In genomic region chr3:99846472-99846871, GRCh38 we compare ENCODE assay signal across 1 cellular context.
TF ChIP-seq lines count a peak whose summit lies in the region.

No MANE protein-coding gene starts in this region.

TF ChIP-seq in K562, 482 proteins besides CTCF, POLR2A, EP300 and RAD21 (continued from another document):
- TF ChIP-seq, protein P1, sequence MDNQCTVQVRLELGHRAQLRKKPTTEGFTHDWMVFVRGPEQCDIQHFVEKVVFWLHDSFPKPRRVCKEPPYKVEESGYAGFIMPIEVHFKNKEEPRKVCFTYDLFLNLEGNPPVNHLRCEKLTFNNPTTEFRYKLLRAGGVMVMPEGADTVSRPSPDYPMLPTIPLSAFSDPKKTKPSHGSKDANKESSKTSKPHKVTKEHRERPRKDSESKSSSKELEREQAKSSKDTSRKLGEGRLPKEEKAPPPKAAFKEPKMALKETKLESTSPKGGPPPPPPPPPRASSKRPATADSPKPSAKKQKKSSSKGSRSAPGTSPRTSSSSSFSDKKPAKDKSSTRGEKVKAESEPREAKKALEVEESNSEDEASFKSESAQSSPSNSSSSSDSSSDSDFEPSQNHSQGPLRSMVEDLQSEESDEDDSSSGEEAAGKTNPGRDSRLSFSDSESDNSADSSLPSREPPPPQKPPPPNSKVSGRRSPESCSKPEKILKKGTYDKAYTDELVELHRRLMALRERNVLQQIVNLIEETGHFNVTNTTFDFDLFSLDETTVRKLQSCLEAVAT (IDR thresholded peaks at IDR 0.05): no peak
- no peak for TF ChIP-seq ZFP91 (CRISPR knock-in tag; IDR thresholded peaks at IDR 0.05)
- TF ChIP-seq SMARCB1 (IDR thresholded peaks at IDR 0.05; ENCODE audit: insufficient read length, low read depth): no peak
- peak; percentile 91 for TF ChIP-seq FOXJ2 (tag; IDR thresholded peaks at IDR 0.05)
- peak; percentile 1 for TF ChIP-seq MEIS2 (IDR thresholded peaks at IDR 0.05; ENCODE audit: partially characterized antibody)
- TF ChIP-seq CEBPB (tag; IDR thresholded peaks at IDR 0.05): peak; percentile 48; the same call in 1 of the 2 replicates
- no peak for TF ChIP-seq FOXO4 (CRISPR knock-in tag; IDR thresholded peaks at IDR 0.05)
- no peak for TF ChIP-seq ELK1 (CRISPR knock-in tag; IDR thresholded peaks at IDR 0.05)
- peak; percentile 36; the same call in 1 of the 2 replicates for TF ChIP-seq RFX1 (IDR thresholded peaks at IDR 0.05)
- TF ChIP-seq ZNF764 (CRISPR knock-in tag; IDR thresholded peaks at IDR 0.05; ENCODE audit: low read depth): no peak
- TF ChIP-seq MBD1 (CRISPR knock-in tag; IDR thresholded peaks at IDR 0.05): no peak
- no peak for TF ChIP-seq SRSF9 (IDR thresholded peaks at IDR 0.05; ENCODE audit: borderline replicate concordance, low read depth, low read length)
- peak; percentile 86 for TF ChIP-seq ATF3 (IDR thresholded peaks at IDR 0.05)
- no peak for TF ChIP-seq ATF3 (CRISPR knock-in tag; conservative IDR thresholded peaks at IDR 0.05)
- peak; percentile 37; the same call in 1 of the 2 replicates for TF ChIP-seq CEBPG (CRISPR knock-in tag; IDR thresholded peaks at IDR 0.05)
- peak; percentile 54 to 75 for TF ChIP-seq CEBPG (tag; conservative IDR thresholded peaks at IDR 0.05 in 1 of 2, IDR thresholded peaks at IDR 0.05 in 1 of 2)
- TF ChIP-seq MAFG (tag; conservative IDR thresholded peaks at IDR 0.05): no peak
